In the genomic region with DNA sequence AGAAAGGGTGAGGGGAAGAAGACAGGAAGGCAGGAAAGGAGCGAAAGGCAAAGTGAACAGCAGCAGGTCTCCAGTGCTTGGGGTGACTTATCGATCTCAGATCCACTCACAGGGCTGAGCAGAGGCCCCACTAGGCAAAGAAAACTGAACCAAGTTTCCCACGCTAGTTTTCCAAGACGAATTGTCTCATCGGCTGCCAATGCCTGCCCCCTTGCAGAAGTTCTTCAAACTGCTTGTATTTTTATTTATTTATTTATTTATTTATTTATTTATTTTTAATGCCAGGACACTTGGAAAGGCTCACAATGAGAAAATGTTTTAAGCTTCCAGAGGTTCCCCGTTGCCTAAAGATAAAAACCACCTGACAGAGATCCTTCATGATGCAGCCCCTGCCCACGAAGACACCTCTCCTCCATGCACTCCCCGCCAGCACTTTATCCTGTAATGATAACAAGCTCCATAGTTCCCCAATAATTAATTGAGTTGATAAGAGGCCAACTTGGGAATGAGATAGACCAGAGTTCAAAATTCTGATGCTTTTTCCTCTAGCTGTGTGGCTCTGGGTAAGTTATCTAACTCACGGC, we compare ENCODE assay signal across 9 cellular contexts. TPM values are rescaled to one million over a fixed set of nuclear protein-coding genes. Genes with fewer than 3 reads are reported as not detected.
DNase-seq lines count a peak whose midpoint lies in the region; ATAC-seq, FAIRE-seq and TF ChIP-seq lines count a peak whose summit lies in the region.
"Had no signal": no experiment of that assay in that cellular context is flagged by ENCODE, and none has a peak within 500 bp of the region (broad histone marks: within the 10 kb centered on the region; RNA-seq: fewer than 3 reads in every experiment).

No MANE protein-coding gene starts in this region.

- in situ Hi-C loops in Panc1 (cut with HindIII; ENCODE audit: low pct_unique_long_range_greater_than_20kb, low sequenced_read_pairs), result no loop called here

- H3K4me3 ChIP-seq in Panc1 (ENCODE audit: low read depth in 2 of 2, low read length in 2 of 2) (no peak overlapping the region), smooth muscle cell (no peak overlapping the region)

- H3K9ac ChIP-seq in smooth muscle cell (ENCODE audit: low read depth), result no peak overlapping the region

- H3K4me1 Mint-ChIP-seq in activated T-helper 2 cell treated with anti-CD3 and anti-CD28 coated beads, Interferon-gamma antibody, Interleukin-2, Interleukin-4, amounts not matched to agents 10 μg/mL and 5 μg/mL and 100 μg/mL, durations not matched to agents 14 hours and 24 hours and 36 hours (ENCODE audit: low read depth), result peaks cover 2% of the 10 kb centered on the region
- H3K4me1 Mint-ChIP-seq: IgD-negative memory B cell had no signal

- no peak overlapping the region for H3K27ac Mint-ChIP-seq in activated T-helper 2 cell treated with anti-CD3 and anti-CD28 coated beads, Interferon-gamma antibody, Interleukin-2, Interleukin-4, amounts not matched to agents 10 μg/mL and 5 μg/mL and 100 μg/mL, durations not matched to agents 14 hours and 24 hours and 36 hours
- H3K27ac Mint-ChIP-seq: IgD-negative memory B cell had no signal

- no peaks in the 10 kb centered on the region for H3K79me2 ChIP-seq in smooth muscle cell (ENCODE audit: low read depth)

- POLR2A ChIA-PET in Panc1 (lab: Charles Lee), result no interaction called here

- H3K36me3 ChIP-seq in Panc1 (ENCODE audit: control insufficient read depth, insufficient read depth, low read length) (no peaks in the 10 kb centered on the region), smooth muscle cell (ENCODE audit: low read depth) (no peaks in the 10 kb centered on the region)

- no peaks in the 10 kb centered on the region for H3K36me3 Mint-ChIP-seq in activated T-helper 2 cell treated with anti-CD3 and anti-CD28 coated beads, Interferon-gamma antibody, Interleukin-2, Interleukin-4, amounts not matched to agents 10 μg/mL and 5 μg/mL and 100 μg/mL, durations not matched to agents 14 hours and 24 hours and 36 hours (ENCODE audit: low read depth)

- H3K27ac ChIP-seq in Panc1 (ENCODE audit: low read length), result no peak overlapping the region
- no peak overlapping the region for H3K27ac ChIP-seq in smooth muscle cell (ENCODE audit: low read depth)

- no peaks in the 10 kb centered on the region for H3K27me3 ChIP-seq in Panc1 (ENCODE audit: control insufficient read depth, insufficient read depth, low read length)
- H3K27me3 ChIP-seq in smooth muscle cell (ENCODE audit: low read depth), result no peaks in the 10 kb centered on the region

- CTCF ChIA-PET in Panc1 (lab: Charles Lee), result no interaction called here

- intact Hi-C loops in Panc1 (cut with micrococcal nuclease; ENCODE audit: unreplicated experiment), result no loop called here
- intact Hi-C loops in activated T-helper 2 cell treated with anti-CD3 and anti-CD28 coated beads, Interferon-gamma antibody, Interleukin-2, Interleukin-4, amounts not matched to agents 10 μg/mL and 5 μg/mL and 100 μg/mL, durations not matched to agents 14 hours and 24 hours and 36 hours (cut with micrococcal nuclease), result no loop called here

- no peaks in the 10 kb centered on the region for H3K9me3 Mint-ChIP-seq in activated T-helper 2 cell treated with anti-CD3 and anti-CD28 coated beads, Interferon-gamma antibody, Interleukin-2, Interleukin-4, amounts not matched to agents 10 μg/mL and 5 μg/mL and 100 μg/mL, durations not matched to agents 14 hours and 24 hours and 36 hours

- H4K20me1 ChIP-seq in smooth muscle cell (ENCODE audit: low read depth), result no peaks in the 10 kb centered on the region

- no peak overlapping the region for H3K4me2 ChIP-seq in smooth muscle cell

- ATAC-seq in Panc1 (no peak), HG02870 (IDR thresholded peaks at IDR 0.05; ENCODE audit: unreplicated experiment) (no peak)

- no peak overlapping the region for H2AFZ ChIP-seq in smooth muscle cell (ENCODE audit: low read depth)

- DNase-seq in NCI-H2196 (lab: John Stamatoyannopoulos, UW; ENCODE audit: unreplicated experiment), result peak; percentile 25
- DNase-seq in NCI-H2196 treated with DMSO at 0.1 percent for 48 hours (lab: John Stamatoyannopoulos, UW; ENCODE audit: unreplicated experiment), result no peak
- no peak for DNase-seq in Panc1 (ENCODE audit: low read depth, low spot score)
- DNase-seq in fibroblast of the conjunctiva (ENCODE audit: low read depth), result peak; percentile 49
- no peak for DNase-seq in smooth muscle cell (lab: John Stamatoyannopoulos, UW; ENCODE audit: unreplicated experiment)
- no peak for DNase-seq in RCC 7860 (ENCODE audit: low spot score)
- no peak for DNase-seq in activated T-helper 2 cell treated with anti-CD3 and anti-CD28 coated beads, Interferon-gamma antibody, Interleukin-2, Interleukin-4, amounts not matched to agents 10 μg/mL and 5 μg/mL and 100 μg/mL, durations not matched to agents 14 hours and 24 hours and 36 hours (ENCODE audit: low spot score)

- TF ChIP-seq CTCF in Panc1 (IDR thresholded peaks at IDR 0.05) (peak; percentile 62), smooth muscle cell (IDR thresholded peaks at IDR 0.05; ENCODE audit: borderline replicate concordance, insufficient read depth, poor library complexity, severe bottlenecking) (peak; percentile 58)

- no peaks in the 10 kb centered on the region for H3K27me3 Mint-ChIP-seq in activated T-helper 2 cell treated with anti-CD3 and anti-CD28 coated beads, Interferon-gamma antibody, Interleukin-2, Interleukin-4, amounts not matched to agents 10 μg/mL and 5 μg/mL and 100 μg/mL, durations not matched to agents 14 hours and 24 hours and 36 hours (ENCODE audit: low read depth)
- H3K27me3 Mint-ChIP-seq: IgD-negative memory B cell had no signal

- H3K4me3 Mint-ChIP-seq in activated T-helper 2 cell treated with anti-CD3 and anti-CD28 coated beads, Interferon-gamma antibody, Interleukin-2, Interleukin-4, amounts not matched to agents 10 μg/mL and 5 μg/mL and 100 μg/mL, durations not matched to agents 14 hours and 24 hours and 36 hours (ENCODE audit: low read depth), result no peak overlapping the region

- no peaks in the 10 kb centered on the region for H3K4me1 ChIP-seq in Panc1 (ENCODE audit: control insufficient read depth, insufficient read depth, low read length)
- H3K4me1 ChIP-seq in smooth muscle cell (ENCODE audit: low read depth), result no peaks in the 10 kb centered on the region

- H3K9me3 ChIP-seq in Panc1 (ENCODE audit: control insufficient read depth, insufficient read depth, low read depth, low read length), result no peaks in the 10 kb centered on the region
- H3K9me3 ChIP-seq in smooth muscle cell (replicated peaks; ENCODE audit: low read depth), result no peaks in the 10 kb centered on the region

- no TSS peak for BruUV-seq in Panc1 (replicated peaks; lab: Mats Ljungman, UMichigan)

- no peaks in the 10 kb centered on the region for H3F3A ChIP-seq in smooth muscle cell (ENCODE audit: low read depth)

- no peak for FAIRE-seq in RCC 7860 (lab: Jason Lieb, UNC)

- WGBS in smooth muscle cell (ENCODE audit: low lambda C conversion rate), result 49% methylated on average over 9 of the region's 9 CpGs

RNA-seq across cellular contexts. Expression of a gene that starts 43.2 kb away (rescaled TPM):
- 15.2 TPM for total RNA-seq in Panc1 (2021; ENCODE audit: unreplicated experiment)
- 24.3 TPM for polyA plus RNA-seq in Panc1 (2012; ENCODE audit: insufficient read length)
- 15.2 and 27.5 TPM in 2 replicates for total RNA-seq in smooth muscle cell
- 34.8 and 36.5 TPM in 2 replicates for polyA plus RNA-seq in smooth muscle cell
- total RNA-seq in activated T-helper 2 cell treated with anti-CD3 and anti-CD28 coated beads, Interferon-gamma antibody, Interleukin-2, Interleukin-4, amounts not matched to agents 10 μg/mL and 5 μg/mL and 100 μg/mL, durations not matched to agents 14 hours and 24 hours and 36 hours, result 28.2 and 34.3 TPM in 2 replicates

RNA-seq across cellular contexts. Expression of a gene that starts 46.2 kb away (rescaled TPM):
- not detected for total RNA-seq in Panc1 (2021; ENCODE audit: unreplicated experiment)
- not detected for polyA plus RNA-seq in Panc1 (2012; ENCODE audit: insufficient read length)
- not detected in 2 replicates for total RNA-seq in smooth muscle cell
- polyA plus RNA-seq in smooth muscle cell, result not detected in 2 replicates
- total RNA-seq in activated T-helper 2 cell treated with anti-CD3 and anti-CD28 coated beads, Interferon-gamma antibody, Interleukin-2, Interleukin-4, amounts not matched to agents 10 μg/mL and 5 μg/mL and 100 μg/mL, durations not matched to agents 14 hours and 24 hours and 36 hours, result not detected in 2 replicates
- polyA plus RNA-seq: IgD-negative memory B cell had no signal

Comparison
In these comparisons a context has a peak if more than half of its experiments do, and no peak if none do; other contexts are left out.
1. DNase-seq: peak in NCI-H2196 (single experiment) and fibroblast of the conjunctiva (single experiment); none in NCI-H2196 treated with DMSO at 0.1 percent for 48 hours (single experiment), Panc1 (single experiment), smooth muscle cell (single experiment), RCC 7860 (single experiment) and activated T-helper 2 cell treated with anti-CD3 and anti-CD28 coated beads, Interferon-gamma antibody, Interleukin-2, Interleukin-4, amounts not matched to agents 10 μg/mL and 5 μg/mL and 100 μg/mL, durations not matched to agents 14 hours and 24 hours and 36 hours (single experiment).